Comparison of ENCODE assay signal across 12 cellular contexts in the genomic region with DNA sequence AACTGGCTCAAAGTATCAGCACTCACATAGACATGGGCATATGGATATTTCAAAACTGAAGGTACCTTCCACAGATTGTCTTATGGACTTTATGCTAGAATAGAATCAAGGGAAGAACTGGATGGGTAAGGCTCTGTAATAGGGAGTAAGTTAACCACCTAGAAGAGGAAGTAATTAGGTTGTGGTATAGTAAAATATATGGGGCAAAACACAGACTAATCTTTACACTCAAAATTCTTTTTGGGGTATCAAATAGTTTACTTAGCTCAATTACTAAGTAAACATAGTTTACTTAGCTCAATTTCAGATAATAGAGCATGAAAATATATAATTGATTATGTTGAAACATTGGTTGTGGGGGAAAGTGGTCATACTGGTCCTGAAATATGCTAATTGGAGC.
DNase-seq lines count a peak whose midpoint lies in the region; ATAC-seq and TF ChIP-seq lines count a peak whose summit lies in the region.
"Had no signal": no experiment of that assay in that cellular context is flagged by ENCODE, and none has a peak within 500 bp of the region (broad histone marks: within the 10 kb centered on the region; RNA-seq: fewer than 3 reads in every experiment).

No MANE protein-coding gene starts in this region.

- no peak overlapping the region for H3K27ac ChIP-seq in upper lobe of left lung
- H3K27ac ChIP-seq in Peyer's patch = no peak overlapping the region
- H3K27ac ChIP-seq: adrenal gland, neutrophil, skin epidermis, VCaP had no signal

- H3K4me1 ChIP-seq in upper lobe of left lung = peaks cover 0 to 4% (median 0%) of the 10 kb centered on the region in 4 donors
- H3K4me1 ChIP-seq in Peyer's patch = no peaks in the 10 kb centered on the region

- no peak for TF ChIP-seq EP300 in upper lobe of left lung (IDR thresholded peaks at IDR 0.05)

- no peaks in the 10 kb centered on the region for H3K36me3 ChIP-seq in upper lobe of left lung
- no peaks in the 10 kb centered on the region for H3K36me3 ChIP-seq in Peyer's patch
- H3K36me3 ChIP-seq: adrenal gland, neutrophil had no signal

- TF ChIP-seq POLR2A in upper lobe of left lung (IDR thresholded peaks at IDR 0.05) = no peak
- no peak for TF ChIP-seq POLR2A in Peyer's patch (IDR thresholded peaks at IDR 0.05)

- H3K27me3 ChIP-seq in upper lobe of left lung (no peaks in the 10 kb centered on the region), Peyer's patch (no peaks in the 10 kb centered on the region)
- H3K27me3 ChIP-seq: adrenal gland had no signal

- DNase-seq in SIG-M5 treated with dmso at 0.1 percent for 504 hours (lab: John Stamatoyannopoulos, UW; ENCODE audit: unreplicated experiment) (peak; percentile 30), SIG-M5 (lab: John Stamatoyannopoulos, UW) (no peak), kidney glomerular epithelial cell (lab: John Stamatoyannopoulos, UW) (no peak), SK-N-DZ (ENCODE audit: low spot score) (no peak), upper lobe of left lung (no peak), Peyer's patch (no peak)
- DNase-seq: adrenal gland had no signal

- TF ChIP-seq CTCF in upper lobe of left lung (IDR thresholded peaks at IDR 0.05) = no peak
- TF ChIP-seq CTCF in Peyer's patch (IDR thresholded peaks at IDR 0.05) = no peak

- ATAC-seq in HG02763 (IDR thresholded peaks at IDR 0.05; ENCODE audit: unreplicated experiment) (peak; percentile 30), HG03460 (IDR thresholded peaks at IDR 0.05; ENCODE audit: unreplicated experiment) (peak; percentile 47), upper lobe of left lung (ENCODE audit: low FRiP score in 2 of 2) (no peak)

- no peak overlapping the region for H3K4me3 ChIP-seq in upper lobe of left lung
- H3K4me3 ChIP-seq in Peyer's patch = no peak overlapping the region
- H3K4me3 ChIP-seq: adrenal gland, skin epidermis had no signal

- no peaks in the 10 kb centered on the region for H3K9me3 ChIP-seq in upper lobe of left lung
- H3K9me3 ChIP-seq in Peyer's patch = no peaks in the 10 kb centered on the region
- H3K9me3 ChIP-seq: adrenal gland, neutrophil had no signal

Comparison
In these comparisons a context has a peak if more than half of its experiments do, and no peak if none do; other contexts are left out.
1. ATAC-seq: peak in HG02763 (single experiment) and HG03460 (single experiment); none in upper lobe of left lung (0 of 2).